ENCODE assay signal across 20 cellular contexts in genomic region chr11:111559791-111560190, GRCh38. TPM values are rescaled to one million over a fixed set of nuclear protein-coding genes. Genes with fewer than 3 reads are reported as not detected.
A peak's percentile ranks its signal among the peaks of the same experiment; 100 is the strongest.
DNase-seq lines count a peak whose midpoint lies in the region; ATAC-seq and TF ChIP-seq lines count a peak whose summit lies in the region.
"Had no signal": no experiment of that assay in that cellular context is flagged by ENCODE, and none has a peak within 500 bp of the region (broad histone marks: within the 10 kb centered on the region; RNA-seq: fewer than 3 reads in every experiment).

No MANE protein-coding gene starts in this region.

- H3K23ac ChIP-seq in mesenchymal stem cell (ENCODE audit: low read length in 2 of 2), result no peak overlapping the region

- H3K27me3 ChIP-seq in SK-N-SH (ENCODE audit: insufficient read depth) (no peaks in the 10 kb centered on the region), mesenchymal stem cell (ENCODE audit: control insufficient read depth in 1 of 2, insufficient read depth in 1 of 2, low read length in 2 of 2) (no peaks in the 10 kb centered on the region)
- H3K27me3 ChIP-seq: BLaER1 treated with 17β-estradiol and CSF1 and Interleukin-3, amounts not matched to agents 10 nM and 100 nM; Peyer's patch had no signal

- peak overlapping the region; percentile 20 for H4K91ac ChIP-seq in mesenchymal stem cell (ENCODE audit: low read length)

- peak overlapping the region; percentile 34; the same call in 1 of the 2 replicates for H3K9ac ChIP-seq in SK-N-SH
- H3K9ac ChIP-seq in mesenchymal stem cell (ENCODE audit: low read length), result peak overlapping the region; percentile 7
- H3K9ac ChIP-seq: BLaER1 treated with 17β-estradiol and CSF1 and Interleukin-3, amounts not matched to agents 10 nM and 100 nM had no signal

- no peak overlapping the region for H2BK12ac ChIP-seq in mesenchymal stem cell (ENCODE audit: low read length in 2 of 2)

- TF ChIP-seq CTCF in SK-N-SH (IDR thresholded peaks at IDR 0.05) (no peak), chondrocyte (IDR thresholded peaks at IDR 0.05) (no peak), type B pancreatic cell (conservative IDR thresholded peaks at IDR 0.05) (no peak)

- no peaks in the 10 kb centered on the region for H3K9me3 ChIP-seq in SK-N-SH
- no peaks in the 10 kb centered on the region for H3K9me3 ChIP-seq in mesenchymal stem cell (ENCODE audit: control insufficient read depth, low read length)
- H3K9me3 ChIP-seq: Peyer's patch had no signal

- no peaks in the 10 kb centered on the region for H3K27me3 Mint-ChIP-seq in chondrocyte (ENCODE audit: low read depth)
- no peaks in the 10 kb centered on the region for H3K27me3 Mint-ChIP-seq in type B pancreatic cell

- no peak overlapping the region for H3K14ac ChIP-seq in mesenchymal stem cell (ENCODE audit: low read length in 2 of 2)

- no peaks in the 10 kb centered on the region for H4K20me1 ChIP-seq in SK-N-SH (ENCODE audit: insufficient read depth)
- H4K20me1 ChIP-seq: BLaER1 treated with 17β-estradiol and CSF1 and Interleukin-3, amounts not matched to agents 10 nM and 100 nM had no signal

- peaks cover 41 to 70% of the 10 kb centered on the region in 2 experiments for H3K36me3 ChIP-seq in SK-N-SH (replicated peaks in 1 of 2; ENCODE audit: control insufficient read depth in 1 of 2, insufficient read depth in 2 of 2, low read length in 1 of 2)
- H3K36me3 ChIP-seq in mesenchymal stem cell (ENCODE audit: control insufficient read depth in 1 of 2, insufficient read depth in 2 of 2, low read depth in 1 of 2, low read length in 2 of 2), result peaks cover 13 to 29% of the 10 kb centered on the region in 2 experiments

- WGBS in SK-N-SH (ENCODE audit: low lambda C conversion rate), result 53% methylated on average over 4 of the region's 5 CpGs
- WGBS in mesenchymal stem cell, result 81% methylated on average over 5 of the region's 5 CpGs

- peaks cover 90% of the 10 kb centered on the region for H3F3A ChIP-seq in SK-N-SH (replicated peaks; ENCODE audit: insufficient read depth)

- H4K8ac ChIP-seq in mesenchymal stem cell (ENCODE audit: low read length), result peak overlapping the region; percentile 31

- peaks cover 16 to 54% of the 10 kb centered on the region in 2 experiments for H3K4me1 ChIP-seq in SK-N-SH (ENCODE audit: control insufficient read depth in 1 of 2, insufficient read depth in 2 of 2, low read depth in 1 of 2, low read length in 1 of 2)
- H3K4me1 ChIP-seq in mesenchymal stem cell (ENCODE audit: control insufficient read depth, insufficient read depth, low read depth, low read length), result peaks cover 11% of the 10 kb centered on the region
- H3K4me1 ChIP-seq: Peyer's patch had no signal

- H3K4me1 Mint-ChIP-seq in chondrocyte (ENCODE audit: low read depth) (peaks cover 59% of the 10 kb centered on the region), type B pancreatic cell (ENCODE audit: unreplicated experiment) (peaks cover 7% of the 10 kb centered on the region)
- H3K4me1 Mint-ChIP-seq: CD8-positive, alpha-beta memory T cell had no signal

- peaks cover 2% of the 10 kb centered on the region for H3K36me3 Mint-ChIP-seq in chondrocyte (ENCODE audit: low read depth)
- peaks cover 4% of the 10 kb centered on the region for H3K36me3 Mint-ChIP-seq in type B pancreatic cell

- DNase-seq in SK-N-SH (no peak), chondrocyte (ENCODE audit: low spot score) (no peak), mesenchymal stem cell (no peak), type B pancreatic cell (ENCODE audit: extremely low spot score, unreplicated experiment) (no peak), left lobe of liver (ENCODE audit: low spot score) (no peak), DMS79 treated with DMSO at 0.1 percent for 48 hours (lab: John Stamatoyannopoulos, UW) (no peak)
- DNase-seq: CD8-positive, alpha-beta memory T cell; GDM1; NCI-H1417 treated with DMSO at 0.1 percent for 48 hours; NCI-H1930; NCI-H774; Peyer's patch; Right ventricle myocardium superior had no signal

- no peak overlapping the region for H3K4ac ChIP-seq in mesenchymal stem cell (ENCODE audit: low read depth in 1 of 2, low read length in 2 of 2)

- no peak overlapping the region for H2BK120ac ChIP-seq in mesenchymal stem cell (ENCODE audit: low read depth, low read length)

- H2BK5ac ChIP-seq in mesenchymal stem cell (ENCODE audit: low read depth, low read length, poor library complexity, severe bottlenecking), result no peak overlapping the region

- H2AFZ ChIP-seq in SK-N-SH (ENCODE audit: low read depth) (no peak overlapping the region), mesenchymal stem cell (ENCODE audit: low read depth, low read length) (no peak overlapping the region)

- no peak overlapping the region for H2BK15ac ChIP-seq in mesenchymal stem cell (ENCODE audit: low read depth, poor library complexity, severe bottlenecking)

- peak overlapping the region; percentile 74 for H2AK5ac ChIP-seq in mesenchymal stem cell (ENCODE audit: low read length, severe bottlenecking)

- no peak overlapping the region for H3K4me3 ChIP-seq in SK-N-SH (ENCODE audit: low read depth in 2 of 2, low read length in 1 of 2)
- no peak overlapping the region for H3K4me3 ChIP-seq in mesenchymal stem cell (ENCODE audit: insufficient read depth in 1 of 2, low read depth in 1 of 2, low read length in 2 of 2)
- H3K4me3 ChIP-seq: BLaER1 treated with 17β-estradiol and CSF1 and Interleukin-3, amounts not matched to agents 10 nM and 100 nM; GM12878; Peyer's patch had no signal

- H3K79me1 ChIP-seq in mesenchymal stem cell (replicated peaks; ENCODE audit: low read length, poor library complexity, severe bottlenecking), result peaks cover 8% of the 10 kb centered on the region

- H3K9me3 Mint-ChIP-seq in chondrocyte (ENCODE audit: low read depth), result no peaks in the 10 kb centered on the region
- peaks cover 5% of the 10 kb centered on the region for H3K9me3 Mint-ChIP-seq in type B pancreatic cell

- TF ChIP-seq RAD21 in SK-N-SH (IDR thresholded peaks at IDR 0.05; ENCODE audit: low read length), result no peak

- H3K4me3 Mint-ChIP-seq in chondrocyte (ENCODE audit: unreplicated experiment) (no peak overlapping the region), type B pancreatic cell (no peak overlapping the region)
- H3K4me3 Mint-ChIP-seq: CD8-positive, alpha-beta memory T cell had no signal

- peak overlapping the region; percentile 76 to 97 for H3K27ac ChIP-seq in SK-N-SH (ENCODE audit: low read depth in 2 of 2, low read length in 1 of 2)
- H3K27ac ChIP-seq in mesenchymal stem cell (ENCODE audit: low read length, poor library complexity, severe bottlenecking), result no peak overlapping the region
- H3K27ac ChIP-seq: BLaER1 treated with 17β-estradiol and CSF1 and Interleukin-3, amounts not matched to agents 10 nM and 100 nM; Peyer's patch had no signal

- ATAC-seq in SK-N-SH treated with all-trans-retinoic acid at 6 μM for 48 hours, result no peak
- ATAC-seq in left lobe of liver, result no peak
- ATAC-seq in GM19395 (IDR thresholded peaks at IDR 0.05; ENCODE audit: unreplicated experiment), result no peak
- ATAC-seq: GM12878 had no signal

- CTCF ChIA-PET in SK-N-SH (lab: Yijun Ruan, JAX), result interaction anchor here (1.4 to 1.6 kb wide), 3 partner anchors 18 to 282 kb away, joined by 4 to 6 read pairs (median 4); partner anchors contain the start of gene LAYN

- no peak overlapping the region; the same call in 1 of the 2 replicates for H3K4me2 ChIP-seq in SK-N-SH
- H3K4me2 ChIP-seq in mesenchymal stem cell (ENCODE audit: low read length, poor library complexity, severe bottlenecking), result no peak overlapping the region

- H3K27ac Mint-ChIP-seq in chondrocyte (ENCODE audit: unreplicated experiment), result peak overlapping the region; percentile 57
- peak overlapping the region; percentile 29 for H3K27ac Mint-ChIP-seq in type B pancreatic cell
- H3K27ac Mint-ChIP-seq: CD8-positive, alpha-beta memory T cell had no signal

- POLR2A ChIA-PET in SK-N-SH (lab: Yijun Ruan, JAX), result no interaction called here

- no peak for TF ChIP-seq EP300 in SK-N-SH (IDR thresholded peaks at IDR 0.05; ENCODE audit: borderline replicate concordance in 1 of 2, low read depth in 1 of 2, low read length in 1 of 2)

- peaks cover 14% of the 10 kb centered on the region; the same call in 1 of the 2 replicates for H3K79me2 ChIP-seq in SK-N-SH (ENCODE audit: insufficient read depth)

- no peak overlapping the region for H3K18ac ChIP-seq in mesenchymal stem cell (ENCODE audit: low read depth in 1 of 2, low read length in 2 of 2)

- no peaks in the 10 kb centered on the region for H3K9me2 ChIP-seq in SK-N-SH

TF ChIP-seq in SK-N-SH, 30 proteins besides CTCF, POLR2A, EP300 and RAD21 (continues in another document):
- 0 out of 2 replicates have a peak, but pooled peaks have one; percentile 14 for TF ChIP-seq TCF12 (IDR thresholded peaks at IDR 0.05)

TF ChIP-seq in SK-N-SH treated with all-trans-retinoic acid at 6 μM for 48 hours, 23 proteins besides CTCF, POLR2A, EP300 and RAD21 (continues in another document):
- no peak for TF ChIP-seq ISL1 (CRISPR knock-in tag; IDR thresholded peaks at IDR 0.05)

RNA-seq across cellular contexts. Expression of gene LAYN, which starts 19.3 kb away (rescaled TPM):
- polyA plus RNA-seq in SK-N-SH (2012; rRNA removed), result 366 and 437 TPM in 2 replicates
- 389 and 422 TPM in 2 replicates for polyA plus RNA-seq in SK-N-SH (2012; cell fraction: cytosol; rRNA removed)
- polyA plus RNA-seq in SK-N-SH (2012; cell fraction: nucleus; rRNA removed), result 219 and 356 TPM in 2 replicates
- total RNA-seq in chondrocyte (10.6 to 12.9 TPM (median 11.5 TPM) in 3 replicates), type B pancreatic cell (ENCODE audit: low replicate concordance) (9.2 and 17.9 TPM in 2 replicates), left lobe of liver (0.73 TPM)
- polyA plus RNA-seq in mesenchymal stem cell (2013, experiment 1 of 2), result 41.2 TPM
- polyA plus RNA-seq in mesenchymal stem cell (2013, experiment 2 of 2), result 40.6 TPM
- total RNA-seq: GM12878, NCI-H460 had no signal

RNA-seq across cellular contexts. Expression of gene SIK2, which starts 42.5 kb away (rescaled TPM):
- 8.9 and 9.7 TPM in 2 replicates for polyA plus RNA-seq in SK-N-SH (2012; rRNA removed)
- polyA plus RNA-seq in SK-N-SH (2012; cell fraction: cytosol; rRNA removed), result 6.1 and 6.8 TPM in 2 replicates
- 12.6 and 16.1 TPM in 2 replicates for polyA plus RNA-seq in SK-N-SH (2012; cell fraction: nucleus; rRNA removed)
- total RNA-seq in chondrocyte (12.9 to 16.2 TPM (median 14.4 TPM) in 3 replicates), type B pancreatic cell (ENCODE audit: low replicate concordance) (24.1 and 28.0 TPM in 2 replicates), left lobe of liver (23.7 TPM)
- polyA plus RNA-seq in mesenchymal stem cell (2013, experiment 1 of 2), result 8.1 TPM
- 8.1 TPM for polyA plus RNA-seq in mesenchymal stem cell (2013, experiment 2 of 2)

RNA-seq across cellular contexts. Expression of gene HOATZ, which starts 45.2 kb away (rescaled TPM):
- polyA plus RNA-seq in SK-N-SH (2012; rRNA removed), result 4.4 and 4.9 TPM in 2 replicates
- polyA plus RNA-seq in SK-N-SH (2012; cell fraction: cytosol; rRNA removed), result 5.8 and 6.8 TPM in 2 replicates
- polyA plus RNA-seq in SK-N-SH (2012; cell fraction: nucleus; rRNA removed), result 2.7 and 3.8 TPM in 2 replicates
- not detected in 3 replicates for total RNA-seq in chondrocyte
- 0.07 TPM for polyA plus RNA-seq in mesenchymal stem cell (2013, experiment 1 of 2)
- 0.07 TPM for polyA plus RNA-seq in mesenchymal stem cell (2013, experiment 2 of 2)
- 0.75 TPM in 1 of 2 replicates, not detected in the other for total RNA-seq in type B pancreatic cell (ENCODE audit: low replicate concordance)
- total RNA-seq in left lobe of liver, result not detected
- total RNA-seq: A172; CD8-positive, alpha-beta memory T cell; HT1080; NCI-H460; Peyer's patch; Right ventricle myocardium superior had no signal
- polyA plus RNA-seq: CD8-positive, alpha-beta memory T cell; GM12878 had no signal

RNA-seq across cellular contexts. Expression of gene BTG4, which starts 47.6 kb away (rescaled TPM):
- 0.26 and 0.34 TPM in 2 replicates for polyA plus RNA-seq in SK-N-SH (2012; rRNA removed)
- 0.18 and 0.26 TPM in 2 replicates for polyA plus RNA-seq in SK-N-SH (2012; cell fraction: cytosol; rRNA removed)
- polyA plus RNA-seq in SK-N-SH (2012; cell fraction: nucleus; rRNA removed), result 0.34 and 0.45 TPM in 2 replicates
- total RNA-seq in chondrocyte, result not detected in 3 replicates
- 0.07 TPM for polyA plus RNA-seq in mesenchymal stem cell (2013, experiment 1 of 2)
- 0.04 TPM for polyA plus RNA-seq in mesenchymal stem cell (2013, experiment 2 of 2)
- not detected in 2 replicates for total RNA-seq in type B pancreatic cell (ENCODE audit: low replicate concordance)
- total RNA-seq in left lobe of liver, result not detected
- total RNA-seq: CD8-positive, alpha-beta memory T cell; GM12878; Peyer's patch; Right ventricle myocardium superior had no signal
- polyA plus RNA-seq: CD8-positive, alpha-beta memory T cell had no signal
